ENCODE assay signal across 1 cellular context in genomic region chr3:37765591-37766219, GRCh38.
TF ChIP-seq lines count a peak whose summit lies in the region.

No MANE protein-coding gene starts in this region.

TF ChIP-seq in K562, 482 proteins besides CTCF, POLR2A, EP300 and RAD21 (continued from another document and continues in another):
- TF ChIP-seq MXD1 (CRISPR knock-in tag; IDR thresholded peaks at IDR 0.05; ENCODE audit: borderline replicate concordance, poor library complexity, severe bottlenecking) (no peak), ZNF518B (CRISPR knock-in tag; IDR thresholded peaks at IDR 0.05) (no peak), UBTF (IDR thresholded peaks at IDR 0.05; ENCODE audit: borderline replicate concordance in 1 of 2, low read depth in 2 of 2, low read length in 2 of 2) (no peak), PKNOX1 (IDR thresholded peaks at IDR 0.05) (peak; percentile 97), MTA1 (IDR thresholded peaks at IDR 0.05; ENCODE audit: borderline replicate concordance) (peak; percentile 74; the same call in 1 of the 2 replicates), BDP1 (IDR thresholded peaks at IDR 0.05; ENCODE audit: insufficient read depth, insufficient read length) (no peak), LCOR (CRISPR knock-in tag; IDR thresholded peaks at IDR 0.05) (peak; percentile 94), FOXJ3 (CRISPR knock-in tag; IDR thresholded peaks at IDR 0.05) (no peak), FOXO4 (CRISPR knock-in tag; IDR thresholded peaks at IDR 0.05) (no peak), CHD4 (IDR thresholded peaks at IDR 0.05; ENCODE audit: insufficient read depth, insufficient replicate concordance, low read depth, low read length, poor library complexity, severe bottlenecking) (no peak), CXXC5 (CRISPR knock-in tag; IDR thresholded peaks at IDR 0.05) (peak; percentile 92), LARP7 (IDR thresholded peaks at IDR 0.05) (0 out of 2 replicates have a peak, but pooled peaks have one; percentile 41), HNRNPL (IDR thresholded peaks at IDR 0.05; ENCODE audit: low read depth, low read length) (no peak), ILK (tag; IDR thresholded peaks at IDR 0.05; ENCODE audit: borderline replicate concordance, low read depth) (no peak), ZNF133 (CRISPR knock-in tag; IDR thresholded peaks at IDR 0.05) (no peak), ZFPM2 (CRISPR knock-in tag; IDR thresholded peaks at IDR 0.05) (no peak), ZNF197 (CRISPR knock-in tag; IDR thresholded peaks at IDR 0.05; ENCODE audit: low read depth) (peak; percentile 98), E2F8 (IDR thresholded peaks at IDR 0.05; ENCODE audit: low read depth, partially characterized antibody) (no peak), ZEB2 (IDR thresholded peaks at IDR 0.05) (peak; percentile 67; the same call in 1 of the 2 replicates), TSHZ1 (CRISPR knock-in tag; IDR thresholded peaks at IDR 0.05) (no peak), NFYB (IDR thresholded peaks at IDR 0.05; ENCODE audit: extremely low read depth, insufficient read length) (no peak), ZNF76 (CRISPR knock-in tag; IDR thresholded peaks at IDR 0.05; ENCODE audit: borderline replicate concordance) (no peak), TGIF2 (CRISPR knock-in tag; IDR thresholded peaks at IDR 0.05) (no peak), PURB (CRISPR knock-in tag; IDR thresholded peaks at IDR 0.05; ENCODE audit: low read depth) (no peak), CC2D1A (IDR thresholded peaks at IDR 0.05) (peak; percentile 76; the same call in 1 of the 2 replicates), SIRT6 (IDR thresholded peaks at IDR 0.05; ENCODE audit: low read depth, low read length) (no peak), THRB (CRISPR knock-in tag; conservative IDR thresholded peaks at IDR 0.05) (0 out of 2 replicates have a peak, but pooled peaks have one; percentile 9), JUN (IDR thresholded peaks at IDR 0.05; ENCODE audit: borderline replicate concordance, low read depth, low read length) (peak; percentile 16; the same call in 1 of the 2 replicates), JUN (CRISPR knock-in tag; IDR thresholded peaks at IDR 0.05; ENCODE audit: borderline replicate concordance) (no peak), SMARCC2 (IDR thresholded peaks at IDR 0.05; ENCODE audit: low read depth) (peak; percentile 78), E2F5 (CRISPR knock-in tag; IDR thresholded peaks at IDR 0.05) (no peak), RUNX1 (IDR thresholded peaks at IDR 0.05; ENCODE audit: low read depth) (peak; percentile 79; the same call in 1 of the 2 replicates), DACH1 (IDR thresholded peaks at IDR 0.05; ENCODE audit: partially characterized antibody) (peak; percentile 91), MCM2 (IDR thresholded peaks at IDR 0.05; ENCODE audit: low read depth) (no peak), FOXA3 (CRISPR knock-in tag; conservative IDR thresholded peaks at IDR 0.05 in 1 of 2, IDR thresholded peaks at IDR 0.05 in 1 of 2) (peak; percentile 49 to 74), HMBOX1 (IDR thresholded peaks at IDR 0.05) (peak; percentile 45; the same call in 1 of the 2 replicates), HMGN3 (IDR thresholded peaks at IDR 0.05; ENCODE audit: borderline replicate concordance, extremely low read depth, insufficient read length, low read depth, low read length) (no peak), ZNF274 (IDR thresholded peaks at IDR 0.05; ENCODE audit: borderline replicate concordance, low read depth, low read length) (peak; percentile 72; the same call in 1 of the 2 replicates), SRSF7 (optimal IDR thresholded peaks at IDR 0.05; ENCODE audit: low read depth, low read length) (no peak), CREB5 (CRISPR knock-in tag; IDR thresholded peaks at IDR 0.05) (no peak)
